ENCODE assay signal across 1 cellular context in genomic region chr1:46333300-46334029, GRCh38.
TF ChIP-seq lines count a peak whose summit lies in the region.

No MANE protein-coding gene starts in this region.

TF ChIP-seq in GM23338, 12 proteins besides CTCF, POLR2A, EP300 and RAD21 (continued from another document):
- TF ChIP-seq REST (IDR thresholded peaks at IDR 0.05; ENCODE audit: unreplicated experiment) (no peak), CREB1 (CRISPR knock-in tag; IDR thresholded peaks at IDR 0.05; ENCODE audit: low read depth) (no peak), ZNF331 (CRISPR knock-in tag; IDR thresholded peaks at IDR 0.05; ENCODE audit: low read depth) (no peak), POLR2AphosphoS5 (IDR thresholded peaks at IDR 0.05; ENCODE audit: low read depth) (no peak), NANOG (IDR thresholded peaks at IDR 0.05; ENCODE audit: borderline replicate concordance) (no peak), ZNF462 (CRISPR knock-in tag; IDR thresholded peaks at IDR 0.05) (no peak), EZH2 (IDR thresholded peaks at IDR 0.05; ENCODE audit: low read depth, unreplicated experiment) (no peak), ETS1 (IDR thresholded peaks at IDR 0.05) (no peak)
